ENCODE assay signal across 19 cellular contexts in genomic region chr2:185510060-185510459, GRCh38.
DNase-seq lines count a peak whose midpoint lies in the region; ATAC-seq, FAIRE-seq and TF ChIP-seq lines count a peak whose summit lies in the region.
"Had no signal": no experiment of that assay in that cellular context is flagged by ENCODE, and none has a peak within 500 bp of the region (broad histone marks: within the 10 kb centered on the region; RNA-seq: fewer than 3 reads in every experiment).

No MANE protein-coding gene starts in this region.

- BruUV-seq in K562 (replicated peaks; lab: Mats Ljungman, UMichigan), result no TSS peak

- no peak overlapping the region for H2AFZ ChIP-seq in K562 (ENCODE audit: low read depth, low read length)
- H2AFZ ChIP-seq: GM23248 had no signal

- no peaks in the 10 kb centered on the region for H3K27me3 ChIP-seq in K562 (ENCODE audit: control insufficient read depth in 2 of 2, insufficient read depth in 2 of 2, low read length in 2 of 2)
- H3K27me3 ChIP-seq in heart right ventricle, result no peaks in the 10 kb centered on the region
- H3K27me3 ChIP-seq: BLaER1 had no signal

- DNase-seq in K562 (ENCODE audit: extremely low read depth in 1 of 4, low spot score in 3 of 4) (no peak), kidney (no peak), heart right ventricle (no peak), T1000 (lab: John Stamatoyannopoulos, UW) (no peak), sciatic nerve (ENCODE audit: low spot score) (no peak)
- DNase-seq: Caco-2; CD4-positive, CD25-positive, alpha-beta regulatory T cell; CD8-positive, alpha-beta T cell; DMS153; DND-41; GM23248; H9 had no signal

- H3K4me3 ChIP-seq in HEK293 (ENCODE audit: low read depth, low read length), result no peak overlapping the region
- H3K4me3 ChIP-seq in K562, result no peak overlapping the region
- no peak overlapping the region for H3K4me3 ChIP-seq in kidney (ENCODE audit: low read length in 2 of 2)
- H3K4me3 ChIP-seq in heart right ventricle, result no peak overlapping the region
- H3K4me3 ChIP-seq: BLaER1, GM23248 had no signal

- CTCF ChIA-PET in HEK293 (lab: Yijun Ruan, JAX) (no interaction called here), K562 (lab: Yijun Ruan, JAX; ENCODE audit: low intra/inter-chr PET ratio) (no interaction called here)

- H3K9me3 ChIP-seq in HEK293 (ENCODE audit: control insufficient read depth, insufficient read depth, low read depth, low read length) (no peaks in the 10 kb centered on the region), K562 (replicated peaks; ENCODE audit: control insufficient read depth, insufficient read depth, low read depth, low read length) (no peaks in the 10 kb centered on the region), kidney (ENCODE audit: control insufficient read depth in 1 of 2, low read length in 2 of 2) (peaks cover 4 to 20% of the 10 kb centered on the region in 2 donors), heart right ventricle (peaks cover 0 to 100% (median 52%) of the 10 kb centered on the region in 11 donors)

- TF ChIP-seq CTCF in HEK293 (tag by site-specific recombination; IDR thresholded peaks at IDR 0.05) (no peak), K562 (IDR thresholded peaks at IDR 0.05 in 2 of 3, conservative IDR thresholded peaks at IDR 0.05 in 1 of 3; ENCODE audit: insufficient read depth in 2 of 3, low read depth in 1 of 3, low read length in 3 of 3) (no peak), kidney (IDR thresholded peaks at IDR 0.05; ENCODE audit: borderline replicate concordance, extremely low read depth, insufficient read depth) (no peak), heart right ventricle (IDR thresholded peaks at IDR 0.05) (no peak)

- WGBS in K562 (ENCODE audit: insufficient coverage, low coverage, missing lambda C conversion rate), result 2% methylated on average over 3 of the region's 3 CpGs
- WGBS in heart right ventricle, 2 donors, result 86 to 90% methylated on average over 3 of the region's 3 CpGs

- no peak overlapping the region for H3K4me2 ChIP-seq in K562 (ENCODE audit: insufficient read depth, low read length)
- H3K4me2 ChIP-seq: BLaER1 had no signal

- no peaks in the 10 kb centered on the region for H3K36me3 ChIP-seq in HEK293 (ENCODE audit: control insufficient read depth in 2 of 2, insufficient read depth in 1 of 2, low read length in 2 of 2)
- H3K36me3 ChIP-seq in K562 (ENCODE audit: control insufficient read depth, insufficient read depth, low read length), result no peaks in the 10 kb centered on the region
- H3K36me3 ChIP-seq in kidney (ENCODE audit: control insufficient read depth in 1 of 2, insufficient read depth in 2 of 2, low read length in 2 of 2), result no peaks in the 10 kb centered on the region
- H3K36me3 ChIP-seq in heart right ventricle, result no peaks in the 10 kb centered on the region
- H3K36me3 ChIP-seq: BLaER1 had no signal

- no peak for TF ChIP-seq RAD21 in K562 (CRISPR knock-in tag; conservative IDR thresholded peaks at IDR 0.05 in 1 of 2, IDR thresholded peaks at IDR 0.05 in 1 of 2)

- no peak for FAIRE-seq in K562 (lab: Jason Lieb, UNC)
- FAIRE-seq in kidney (lab: Jason Lieb, UNC), result peak; percentile 29
- FAIRE-seq: G401.6, GM12892, GM19239 had no signal

- TF ChIP-seq POLR2A in K562 (conservative IDR thresholded peaks at IDR 0.05), result no peak

- H3K4me1 ChIP-seq in HEK293 (ENCODE audit: control insufficient read depth, insufficient read depth, low read length) (no peaks in the 10 kb centered on the region), K562 (replicated peaks in 1 of 2; ENCODE audit: control insufficient read depth in 2 of 2, insufficient read depth in 2 of 2, low read length in 2 of 2) (no peaks in the 10 kb centered on the region), kidney (ENCODE audit: control insufficient read depth in 1 of 2, insufficient read depth in 1 of 2, low read depth in 1 of 2, low read length in 2 of 2) (no peaks in the 10 kb centered on the region), heart right ventricle (no peaks in the 10 kb centered on the region)
- H3K4me1 ChIP-seq: BLaER1, Caco-2 had no signal

- TF ChIP-seq EP300 in K562 (IDR thresholded peaks at IDR 0.05; ENCODE audit: low read length), result no peak

- ATAC-seq in K562 (no peak), heart right ventricle (no peak), HG03025 (IDR thresholded peaks at IDR 0.05; ENCODE audit: low FRiP score, unreplicated experiment) (no peak), sciatic nerve (no peak)
- ATAC-seq: CD8-positive, alpha-beta T cell had no signal

- H3K27ac ChIP-seq in HEK293 (ENCODE audit: extremely low read depth, low read depth, low read length), result no peak overlapping the region
- H3K27ac ChIP-seq in K562 (ENCODE audit: extremely low read depth, low read depth, low read length), result no peak overlapping the region
- no peak overlapping the region for H3K27ac ChIP-seq in kidney (ENCODE audit: low read depth in 2 of 2, low read length in 2 of 2)
- H3K27ac ChIP-seq in heart right ventricle, result no peak overlapping the region
- H3K27ac ChIP-seq: BLaER1, C4-2B, GM23248 had no signal

- POLR2A ChIA-PET in HEK293 (lab: Yijun Ruan, JAX), result no interaction called here
- POLR2A ChIA-PET in K562 (lab: Yijun Ruan, JAX), result no interaction called here

- intact Hi-C loops in K562 (cut with micrococcal nuclease), result no loop called here
- intact Hi-C loops in kidney (cut with DNase I), result no loop called here
- intact Hi-C loops in heart right ventricle (cut with DNase I), result no loop called here
- intact Hi-C loops in sciatic nerve (cut with DNase I), result no loop called here

- no peaks in the 10 kb centered on the region for H3K9me1 ChIP-seq in K562 (ENCODE audit: control insufficient read depth, insufficient read depth, low read length)

- no peak overlapping the region for H3K9ac ChIP-seq in K562 (ENCODE audit: insufficient read depth in 1 of 2, low read depth in 2 of 2, low read length in 2 of 2)
- H3K9ac ChIP-seq in kidney (ENCODE audit: low read length in 2 of 2), result no peak overlapping the region
- H3K9ac ChIP-seq: BLaER1, GM23248 had no signal

- H4K20me1 ChIP-seq in K562 (replicated peaks; ENCODE audit: control insufficient read depth, insufficient read depth, low read length), result no peaks in the 10 kb centered on the region
- H4K20me1 ChIP-seq: BLaER1 had no signal

- H3K79me2 ChIP-seq in K562 (ENCODE audit: control insufficient read depth, insufficient read depth, low read length), result no peaks in the 10 kb centered on the region

- in situ Hi-C loops in K562 (cut with MboI), result no loop called here

TF ChIP-seq in HEK293, 187 proteins besides CTCF, POLR2A, EP300 and RAD21:
- peak; percentile 46 for TF ChIP-seq SETDB1 (IDR thresholded peaks at IDR 0.05; ENCODE audit: insufficient read length, low read length)
- TF ChIP-seq BCL6B (tag by site-specific recombination; IDR thresholded peaks at IDR 0.05), result no peak

TF ChIP-seq in K562, 482 proteins besides CTCF, POLR2A, EP300 and RAD21:
- TF ChIP-seq RBM15 (IDR thresholded peaks at IDR 0.05; ENCODE audit: insufficient read depth, low read length), result no peak
- TF ChIP-seq CTBP1 (IDR thresholded peaks at IDR 0.05; ENCODE audit: borderline replicate concordance), result no peak
- TF ChIP-seq ZNF274 (IDR thresholded peaks at IDR 0.05; ENCODE audit: borderline replicate concordance, low read depth, low read length), result peak; percentile 83; the same call in 1 of the 2 replicates
- no peak for TF ChIP-seq PTRF (tag; IDR thresholded peaks at IDR 0.05)
- TF ChIP-seq PHF8 (IDR thresholded peaks at IDR 0.05; ENCODE audit: borderline replicate concordance, low read length), result no peak
- TF ChIP-seq MCM3 (IDR thresholded peaks at IDR 0.05), result no peak

Comparison
In these comparisons a context has a peak if more than half of its experiments do, and no peak if none do; other contexts are left out.
1. Of the 44 proteins assayed by ChIP-seq in both K562 and HEK293: peak only in K562: ZNF274; only in HEK293: SETDB1; in both: none; in neither: 42.